In genomic region chr18:33195795-33196194, GRCh38 we compare ENCODE assay signal across 29 cellular contexts.
"Had no signal": no experiment of that assay in that cellular context is flagged by ENCODE, and none has a peak within 500 bp of the region (broad histone marks: within the 10 kb centered on the region; RNA-seq: fewer than 3 reads in every experiment).

No MANE protein-coding gene starts in this region.

- H3K27ac Mint-ChIP-seq: activated CD4-positive, alpha-beta memory T cell treated with anti-CD3 and anti-CD28 coated beads, Interleukin-2, amount 10 ng/mL, durations not matched to agents 7 days and 5 days; activated CD4-positive, alpha-beta T cell treated with anti-CD3 and anti-CD28 coated beads for 36 hours; activated CD4-positive, alpha-beta T cell treated with anti-CD3 and anti-CD28 coated beads, Interleukin-2, amount 10 ng/mL, durations not matched to agents 7 days and 5 days; activated naive CD4-positive, alpha-beta T cell treated with anti-CD3 and anti-CD28 coated beads, Interleukin-2, amount 10 ng/mL, durations not matched to agents 7 days and 5 days; activated naive CD8-positive, alpha-beta T cell; activated T-cell treated with anti-CD3 and anti-CD28 coated beads, Interleukin-2, amount 50 U/mL, for 24 hours; activated T-cell treated with anti-CD3 and anti-CD28 coated beads, Interleukin-2, amount 50 U/mL, for 72 hours; effector memory CD8-positive, alpha-beta T cell had no signal

- ATAC-seq: activated CD4-positive, alpha-beta T cell treated with anti-CD3 and anti-CD28 coated beads for 36 hours; activated T-cell treated with anti-CD3 and anti-CD28 coated beads, Interleukin-2, amount 50 U/mL, for 72 hours; effector memory CD8-positive, alpha-beta T cell; foreskin keratinocyte; gastrocnemius medialis; heart left ventricle had no signal

- H3K27me3 ChIP-seq: brain microvascular endothelial cell, esophagus muscularis mucosa, foreskin keratinocyte, gastrocnemius medialis, heart left ventricle had no signal

- DNase-seq: activated CD4-positive, alpha-beta memory T cell treated with anti-CD3 and anti-CD28 coated beads, Interleukin-2, amount 10 ng/mL, durations not matched to agents 7 days and 5 days; activated CD4-positive, alpha-beta T cell treated with anti-CD3 and anti-CD28 coated beads for 36 hours; activated CD4-positive, alpha-beta T cell treated with anti-CD3 and anti-CD28 coated beads, Interleukin-2, amount 10 ng/mL, durations not matched to agents 7 days and 5 days; activated CD4-positive, alpha-beta T cell treated with anti-CD3 and anti-CD28 coated beads, Interleukin-2, amount 50 U/mL, for 4 hours; activated CD4-positive, CD25-positive, alpha-beta regulatory T cell; activated CD4-positive, CD25-positive, alpha-beta regulatory T cell treated with anti-CD3 and anti-CD28 coated beads, Interleukin-2, amount 50 U/mL, for 72 hours; activated CD8-positive, alpha-beta memory T cell treated with anti-CD3 and anti-CD28 coated beads, Interleukin-2, amount 50 U/mL, for 48 hours; activated gamma-delta T cell; activated naive CD4-positive, alpha-beta T cell; activated naive CD4-positive, alpha-beta T cell treated with anti-CD3 and anti-CD28 coated beads, Interleukin-2, amount 10 ng/mL, durations not matched to agents 7 days and 5 days; activated T-cell treated with anti-CD3 and anti-CD28 coated beads for 4 hours; activated T-cell treated with anti-CD3 and anti-CD28 coated beads, Interleukin-2, amount 50 U/mL, for 24 hours; activated T-cell treated with anti-CD3 and anti-CD28 coated beads, Interleukin-2, amount 50 U/mL, for 72 hours; amniotic stem cell; anterior cingulate cortex; brain microvascular endothelial cell; cortex of kidney; dermis blood vessel endothelial cell; effector CD4-positive, alpha-beta T cell; effector memory CD8-positive, alpha-beta T cell; erythroblast; foreskin keratinocyte; gastrocnemius medialis; glutamatergic neuron; heart left ventricle; T-helper 2 cell had no signal

- H3K4me3 ChIP-seq: esophagus muscularis mucosa, gastrocnemius medialis, heart left ventricle had no signal

- H3K36me3 Mint-ChIP-seq: activated naive CD4-positive, alpha-beta T cell treated with anti-CD3 and anti-CD28 coated beads, Interleukin-2, amount 10 ng/mL, durations not matched to agents 7 days and 5 days; activated naive CD8-positive, alpha-beta T cell had no signal

- H3K4me1 ChIP-seq: esophagus muscularis mucosa, foreskin keratinocyte, gastrocnemius medialis, heart left ventricle had no signal

- H3K4me1 Mint-ChIP-seq: activated CD4-positive, alpha-beta memory T cell treated with anti-CD3 and anti-CD28 coated beads, Interleukin-2, amount 10 ng/mL, durations not matched to agents 7 days and 5 days; activated CD4-positive, alpha-beta T cell treated with anti-CD3 and anti-CD28 coated beads for 36 hours; activated CD4-positive, alpha-beta T cell treated with anti-CD3 and anti-CD28 coated beads, Interleukin-2, amount 10 ng/mL, durations not matched to agents 7 days and 5 days; activated naive CD4-positive, alpha-beta T cell treated with anti-CD3 and anti-CD28 coated beads, Interleukin-2, amount 10 ng/mL, durations not matched to agents 7 days and 5 days; central memory CD8-positive, alpha-beta T cell had no signal

- H3K36me3 ChIP-seq: brain microvascular endothelial cell, esophagus muscularis mucosa, gastrocnemius medialis, heart left ventricle had no signal

- H3K27me3 Mint-ChIP-seq: activated CD4-positive, alpha-beta memory T cell treated with anti-CD3 and anti-CD28 coated beads, Interleukin-2, amount 10 ng/mL, durations not matched to agents 7 days and 5 days; activated CD4-positive, alpha-beta T cell treated with anti-CD3 and anti-CD28 coated beads for 36 hours; activated CD4-positive, alpha-beta T cell treated with anti-CD3 and anti-CD28 coated beads, Interleukin-2, amount 10 ng/mL, durations not matched to agents 7 days and 5 days; activated naive CD4-positive, alpha-beta T cell treated with anti-CD3 and anti-CD28 coated beads, Interleukin-2, amount 10 ng/mL, durations not matched to agents 7 days and 5 days; activated naive CD8-positive, alpha-beta T cell; activated T-cell treated with anti-CD3 and anti-CD28 coated beads, Interleukin-2, amount 50 U/mL, for 24 hours; central memory CD8-positive, alpha-beta T cell; effector memory CD8-positive, alpha-beta T cell had no signal

- H3K4me3 Mint-ChIP-seq: activated CD4-positive, alpha-beta memory T cell treated with anti-CD3 and anti-CD28 coated beads, Interleukin-2, amount 10 ng/mL, durations not matched to agents 7 days and 5 days; activated CD4-positive, alpha-beta T cell treated with anti-CD3 and anti-CD28 coated beads for 36 hours; activated CD4-positive, alpha-beta T cell treated with anti-CD3 and anti-CD28 coated beads, Interleukin-2, amount 10 ng/mL, durations not matched to agents 7 days and 5 days; activated naive CD4-positive, alpha-beta T cell treated with anti-CD3 and anti-CD28 coated beads, Interleukin-2, amount 10 ng/mL, durations not matched to agents 7 days and 5 days; activated naive CD8-positive, alpha-beta T cell; activated T-cell treated with anti-CD3 and anti-CD28 coated beads, Interleukin-2, amount 50 U/mL, for 24 hours; activated T-cell treated with anti-CD3 and anti-CD28 coated beads, Interleukin-2, amount 50 U/mL, for 72 hours; central memory CD8-positive, alpha-beta T cell; effector memory CD8-positive, alpha-beta T cell had no signal

- H3K9me3 ChIP-seq: esophagus muscularis mucosa, gastrocnemius medialis, heart left ventricle had no signal

- H3K9me3 Mint-ChIP-seq: activated CD4-positive, alpha-beta memory T cell treated with anti-CD3 and anti-CD28 coated beads, Interleukin-2, amount 10 ng/mL, durations not matched to agents 7 days and 5 days; activated CD4-positive, alpha-beta T cell treated with anti-CD3 and anti-CD28 coated beads, Interleukin-2, amount 10 ng/mL, durations not matched to agents 7 days and 5 days; activated naive CD4-positive, alpha-beta T cell treated with anti-CD3 and anti-CD28 coated beads, Interleukin-2, amount 10 ng/mL, durations not matched to agents 7 days and 5 days had no signal
